ENCODE assay signal across 32 cellular contexts in the genomic region with DNA sequence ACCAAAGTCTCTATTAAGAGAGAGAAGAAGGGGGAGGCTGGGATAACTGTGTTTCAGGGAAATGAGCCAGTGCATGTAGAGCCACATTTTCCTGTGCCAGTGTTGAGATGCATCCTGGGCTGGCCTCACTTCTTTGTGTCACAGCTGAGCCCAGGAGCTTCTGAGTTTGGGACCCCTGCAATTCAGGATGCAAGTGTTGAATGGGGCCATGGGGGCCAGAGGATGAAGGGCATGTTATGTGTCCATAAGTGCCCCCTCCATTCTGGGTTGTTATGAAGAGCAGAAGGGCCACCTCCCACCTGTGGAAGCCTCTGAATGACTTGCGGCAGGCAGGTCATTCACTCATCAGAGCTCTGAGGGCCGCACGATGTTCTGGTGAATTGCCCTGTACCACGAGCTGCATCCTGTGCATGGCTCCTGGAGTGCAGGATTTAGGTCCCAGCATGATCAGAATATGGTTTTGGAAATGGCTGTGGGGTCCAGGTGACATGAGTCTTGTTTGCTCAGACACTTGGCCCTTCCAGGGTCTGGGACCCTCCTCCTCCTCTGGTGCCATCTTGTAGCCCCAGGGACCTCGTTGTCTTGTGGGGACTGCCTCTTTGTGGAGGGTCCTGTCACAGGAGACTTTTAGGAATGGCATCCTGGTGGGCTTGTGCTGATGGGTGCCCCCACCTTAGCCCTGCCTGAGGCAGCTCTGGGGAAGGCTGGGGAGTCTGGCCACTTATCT.
"Had no signal": no experiment of that assay in that cellular context is flagged by ENCODE, and none has a peak within 500 bp of the region (broad histone marks: within the 10 kb centered on the region; RNA-seq: fewer than 3 reads in every experiment).

No MANE protein-coding gene starts in this region.

- H3K36me3 Mint-ChIP-seq: activated CD4-positive, alpha-beta memory T cell treated with anti-CD3 and anti-CD28 coated beads for 36 hours; activated CD8-positive, alpha-beta memory T cell treated with anti-CD3 and anti-CD28 coated beads, Interleukin-2, amount 10 ng/mL, durations not matched to agents 7 days and 5 days; activated naive CD4-positive, alpha-beta T cell treated with anti-CD3 and anti-CD28 coated beads, Interleukin-2, amount 50 U/mL, for 24 hours; activated naive CD8-positive, alpha-beta T cell treated with anti-CD3 and anti-CD28 coated beads for 36 hours had no signal

- H3K4me1 Mint-ChIP-seq: activated CD4-positive, alpha-beta T cell treated with anti-CD3 and anti-CD28 coated beads for 36 hours; activated CD4-positive, alpha-beta T cell treated with anti-CD3 and anti-CD28 coated beads, Interleukin-2, amount 10 ng/mL, durations not matched to agents 24 days and 14 days; activated CD8-positive, alpha-beta memory T cell treated with anti-CD3 and anti-CD28 coated beads, Interleukin-2, amount 10 ng/mL, durations not matched to agents 7 days and 5 days; activated naive CD4-positive, alpha-beta T cell treated with anti-CD3 and anti-CD28 coated beads, Interleukin-2, amount 50 U/mL, for 24 hours; activated naive CD8-positive, alpha-beta T cell treated with anti-CD3 and anti-CD28 coated beads for 36 hours; activated naive CD8-positive, alpha-beta T cell treated with anti-CD3 and anti-CD28 coated beads, Interleukin-2, amount 50 U/mL, for 24 hours; T-helper 17 cell had no signal

- FAIRE-seq: colon had no signal

- H3K27ac ChIP-seq: adrenal gland, body of pancreas, foreskin keratinocyte, gastrocnemius medialis had no signal

- H3K27me3 Mint-ChIP-seq: activated naive CD4-positive, alpha-beta T cell treated with anti-CD3 and anti-CD28 coated beads, Interleukin-2, amount 50 U/mL, for 24 hours; T-helper 17 cell had no signal

- H3K4me1 ChIP-seq: adrenal gland, body of pancreas, foreskin keratinocyte, gastrocnemius medialis had no signal

- H3K9me3 ChIP-seq: adrenal gland, body of pancreas, gastrocnemius medialis had no signal

- H3K27ac Mint-ChIP-seq: activated CD4-positive, alpha-beta memory T cell treated with anti-CD3 and anti-CD28 coated beads for 36 hours; activated CD4-positive, alpha-beta T cell treated with anti-CD3 and anti-CD28 coated beads for 36 hours; activated CD4-positive, alpha-beta T cell treated with anti-CD3 and anti-CD28 coated beads, Interleukin-2, amount 10 ng/mL, durations not matched to agents 24 days and 14 days; activated CD8-positive, alpha-beta memory T cell treated with anti-CD3 and anti-CD28 coated beads, Interleukin-2, amount 10 ng/mL, durations not matched to agents 7 days and 5 days; activated CD8-positive, alpha-beta T cell treated with anti-CD3 and anti-CD28 coated beads, Interleukin-2, amount 10 ng/mL, durations not matched to agents 7 days and 5 days; activated naive CD4-positive, alpha-beta T cell treated with anti-CD3 and anti-CD28 coated beads for 36 hours; activated naive CD4-positive, alpha-beta T cell treated with anti-CD3 and anti-CD28 coated beads, Interleukin-2, amount 50 U/mL, for 24 hours; activated naive CD8-positive, alpha-beta T cell treated with anti-CD3 and anti-CD28 coated beads for 36 hours; activated naive CD8-positive, alpha-beta T cell treated with anti-CD3 and anti-CD28 coated beads, Interleukin-2, amount 50 U/mL, for 24 hours; activated T-helper 1 cell treated with anti-CD3 and anti-CD28 coated beads, Interleukin-12 subunit alpha, Interleukin-12 subunit beta, Interleukin-2, Interleukin-4 antibody, amounts not matched to agents 30 ng/mL and 10 ng/mL and 1 ng/mL, durations not matched to agents 14 hours and 24 hours and 36 hours; activated T-helper 2 cell treated with anti-CD3 and anti-CD28 coated beads, Interferon-gamma antibody, Interleukin-2, Interleukin-4, amounts not matched to agents 10 μg/mL and 5 μg/mL and 100 μg/mL, durations not matched to agents 14 hours and 24 hours and 36 hours; T-helper 17 cell; T-helper 2 cell treated with Interferon-gamma antibody and Interleukin-4, amounts not matched to agents 5 μg/mL and 100 μg/mL, for 36 hours had no signal

- H3K4me3 ChIP-seq: adrenal gland, body of pancreas, gastrocnemius medialis had no signal

- H3K27me3 ChIP-seq: adrenal gland, body of pancreas, foreskin keratinocyte, gastrocnemius medialis had no signal

- H3K36me3 ChIP-seq: adrenal gland, gastrocnemius medialis had no signal

- H3K4me3 Mint-ChIP-seq: activated CD4-positive, alpha-beta memory T cell treated with anti-CD3 and anti-CD28 coated beads for 36 hours; activated CD4-positive, alpha-beta T cell treated with anti-CD3 and anti-CD28 coated beads for 36 hours; activated CD4-positive, alpha-beta T cell treated with anti-CD3 and anti-CD28 coated beads, Interleukin-2, amount 10 ng/mL, durations not matched to agents 24 days and 14 days; activated CD8-positive, alpha-beta memory T cell treated with anti-CD3 and anti-CD28 coated beads, Interleukin-2, amount 10 ng/mL, durations not matched to agents 7 days and 5 days; activated CD8-positive, alpha-beta T cell treated with anti-CD3 and anti-CD28 coated beads, Interleukin-2, amount 10 ng/mL, durations not matched to agents 7 days and 5 days; activated naive CD4-positive, alpha-beta T cell treated with anti-CD3 and anti-CD28 coated beads for 36 hours; activated naive CD4-positive, alpha-beta T cell treated with anti-CD3 and anti-CD28 coated beads, Interleukin-2, amount 50 U/mL, for 24 hours; activated naive CD8-positive, alpha-beta T cell treated with anti-CD3 and anti-CD28 coated beads for 36 hours; activated naive CD8-positive, alpha-beta T cell treated with anti-CD3 and anti-CD28 coated beads, Interleukin-2, amount 50 U/mL, for 24 hours; activated T-helper 1 cell treated with anti-CD3 and anti-CD28 coated beads, Interleukin-12 subunit alpha, Interleukin-12 subunit beta, Interleukin-2, Interleukin-4 antibody, amounts not matched to agents 30 ng/mL and 10 ng/mL and 1 ng/mL, durations not matched to agents 14 hours and 24 hours and 36 hours; T-helper 17 cell; T-helper 2 cell treated with Interferon-gamma antibody and Interleukin-4, amounts not matched to agents 5 μg/mL and 100 μg/mL, for 36 hours had no signal

- ATAC-seq: activated CD4-positive, alpha-beta T cell treated with anti-CD3 and anti-CD28 coated beads for 36 hours; activated CD8-positive, alpha-beta memory T cell treated with anti-CD3 and anti-CD28 coated beads, Interleukin-2, amount 10 ng/mL, durations not matched to agents 7 days and 5 days; activated CD8-positive, alpha-beta T cell treated with anti-CD3 and anti-CD28 coated beads, Interleukin-2, amount 10 ng/mL, durations not matched to agents 7 days and 5 days; activated naive CD8-positive, alpha-beta T cell treated with anti-CD3 and anti-CD28 coated beads, Interleukin-2, amount 50 U/mL, for 24 hours; body of pancreas; foreskin keratinocyte; gastrocnemius medialis; T-helper 17 cell had no signal

- H3K9me3 Mint-ChIP-seq: activated CD4-positive, alpha-beta memory T cell treated with anti-CD3 and anti-CD28 coated beads for 36 hours; activated T-helper 1 cell treated with anti-CD3 and anti-CD28 coated beads, Interleukin-12 subunit alpha, Interleukin-12 subunit beta, Interleukin-2, Interleukin-4 antibody, amounts not matched to agents 30 ng/mL and 10 ng/mL and 1 ng/mL, durations not matched to agents 14 hours and 24 hours and 36 hours; activated T-helper 2 cell treated with anti-CD3 and anti-CD28 coated beads, Interferon-gamma antibody, Interleukin-2, Interleukin-4, amounts not matched to agents 10 μg/mL and 5 μg/mL and 100 μg/mL, durations not matched to agents 14 hours and 24 hours and 36 hours had no signal

- DNase-seq: activated CD4-positive, alpha-beta memory T cell treated with anti-CD3 and anti-CD28 coated beads for 36 hours; activated CD4-positive, alpha-beta T cell treated with anti-CD3 and anti-CD28 coated beads for 36 hours; activated CD4-positive, alpha-beta T cell treated with anti-CD3 and anti-CD28 coated beads, Interleukin-2, amount 10 ng/mL, durations not matched to agents 24 days and 14 days; activated CD4-positive, CD25-positive, alpha-beta regulatory T cell; activated CD4-positive, CD25-positive, alpha-beta regulatory T cell treated with anti-CD3 and anti-CD28 coated beads, Interleukin-2, amount 50 U/mL, for 72 hours; activated CD8-positive, alpha-beta memory T cell treated with anti-CD3 and anti-CD28 coated beads, Interleukin-2, amount 10 ng/mL, durations not matched to agents 7 days and 5 days; activated CD8-positive, alpha-beta memory T cell treated with anti-CD3 and anti-CD28 coated beads, Interleukin-2, amount 50 U/mL, for 4 hours; activated CD8-positive, alpha-beta T cell treated with anti-CD3 and anti-CD28 coated beads, Interleukin-2, amount 10 ng/mL, durations not matched to agents 7 days and 5 days; activated effector memory CD4-positive, alpha-beta T cell treated with anti-CD3 and anti-CD28 coated beads, Interleukin-2, amount 50 U/mL, for 16 hours; activated naive CD4-positive, alpha-beta T cell treated with anti-CD3 and anti-CD28 coated beads for 36 hours; activated naive CD8-positive, alpha-beta T cell treated with anti-CD3 and anti-CD28 coated beads for 36 hours; activated naive CD8-positive, alpha-beta T cell treated with anti-CD3 and anti-CD28 coated beads, Interleukin-2, amount 50 U/mL, for 24 hours; activated T-cell treated with anti-CD3 and anti-CD28 coated beads, Interleukin-2, amount 50 U/mL, for 1 hour; activated T-cell treated with anti-CD3 and anti-CD28 coated beads, Interleukin-2, amount 50 U/mL, for 48 hours; adrenal gland; amygdala; body of pancreas; caudate nucleus; cortex of kidney; dermis blood vessel endothelial cell; effector CD8-positive, alpha-beta T cell; foreskin keratinocyte; gastrocnemius medialis; glutamatergic neuron; T-helper 1 cell; T-helper 17 cell; T1000 had no signal
